In the genomic region with DNA sequence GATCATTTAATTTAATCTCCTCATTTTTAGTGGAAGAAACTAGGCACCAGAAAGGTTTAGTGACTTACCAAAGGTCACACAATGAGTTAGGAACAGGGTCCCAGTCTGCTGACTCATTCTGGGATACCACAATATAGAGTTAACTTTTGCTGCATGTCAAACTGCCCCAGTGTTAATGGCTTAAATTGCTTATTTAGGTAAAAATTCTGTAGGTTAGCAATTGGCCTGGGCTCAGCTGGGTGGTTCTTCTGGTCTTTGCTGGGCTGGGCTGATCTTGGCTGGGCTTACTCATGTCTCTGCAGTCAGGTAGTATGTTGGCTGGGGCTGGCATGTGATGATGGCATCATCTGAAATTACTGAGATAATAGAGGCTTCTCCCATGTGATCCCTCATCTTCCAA, we compare ENCODE assay signal across 15 cellular contexts.
DNase-seq lines count a peak whose midpoint lies in the region; ATAC-seq, FAIRE-seq and TF ChIP-seq lines count a peak whose summit lies in the region.
"Had no signal": no experiment of that assay in that cellular context is flagged by ENCODE, and none has a peak within 500 bp of the region (broad histone marks: within the 10 kb centered on the region; RNA-seq: fewer than 3 reads in every experiment).

No MANE protein-coding gene starts in this region.

- H3K27me3 ChIP-seq in astrocyte (ENCODE audit: insufficient read depth, low read length), result no peaks in the 10 kb centered on the region
- H3K27me3 ChIP-seq in CD4-positive, alpha-beta memory T cell (ENCODE audit: insufficient read depth, low read length), result no peaks in the 10 kb centered on the region

- no peak overlapping the region for H3K27ac ChIP-seq in HEK293 (ENCODE audit: extremely low read depth, low read depth, low read length)
- H3K27ac ChIP-seq in astrocyte (ENCODE audit: low read depth, low read length), result no peak overlapping the region
- no peak overlapping the region for H3K27ac ChIP-seq in CD4-positive, alpha-beta memory T cell (ENCODE audit: low read depth, low read length)
- H3K27ac ChIP-seq: HL-60 had no signal

- H3K9me3 Mint-ChIP-seq in activated CD8-positive, alpha-beta T cell treated with anti-CD3 and anti-CD28 coated beads for 36 hours, result peaks cover 28% of the 10 kb centered on the region
- peaks cover 3% of the 10 kb centered on the region for H3K9me3 Mint-ChIP-seq in activated CD8-positive, alpha-beta T cell treated with anti-CD3 and anti-CD28 coated beads, Interleukin-2, amount 10 ng/mL, durations not matched to agents 7 days and 5 days (ENCODE audit: insufficient read depth)
- peaks cover 11% of the 10 kb centered on the region for H3K9me3 Mint-ChIP-seq in astrocyte (ENCODE audit: unreplicated experiment)
- H3K9me3 Mint-ChIP-seq in CD4-positive, alpha-beta memory T cell, result peaks cover 3 to 26% (median 13%) of the 10 kb centered on the region in 8 donors

- no peaks in the 10 kb centered on the region for H4K20me1 ChIP-seq in astrocyte (ENCODE audit: insufficient read depth, low read length)

- CTCF ChIA-PET in activated CD8-positive, alpha-beta T cell treated with anti-CD3 and anti-CD28 coated beads for 36 hours (lab: Charles Lee), result interaction anchor here (1.1 kb wide), 1 partner anchor 121 kb away, joined by 3 read pairs; no protein-coding TSS in a partner anchor
- CTCF ChIA-PET in activated CD8-positive, alpha-beta T cell treated with anti-CD3 and anti-CD28 coated beads, Interleukin-2, amount 10 ng/mL, durations not matched to agents 7 days and 5 days (lab: Charles Lee), result no interaction called here
- CTCF ChIA-PET in HEK293 (lab: Yijun Ruan, JAX), result no interaction called here
- CTCF ChIA-PET in CD4-positive, alpha-beta memory T cell (lab: Charles Lee; ENCODE audit: partially characterized antibody), result no interaction called here

- intact Hi-C loops in activated CD8-positive, alpha-beta T cell treated with anti-CD3 and anti-CD28 coated beads for 36 hours (cut with micrococcal nuclease), result no loop called here
- intact Hi-C loops in CD4-positive, alpha-beta memory T cell (cut with micrococcal nuclease), result no loop called here

- no peaks in the 10 kb centered on the region for H3K36me3 ChIP-seq in HEK293 (ENCODE audit: control insufficient read depth in 2 of 2, insufficient read depth in 1 of 2, low read length in 2 of 2)
- H3K36me3 ChIP-seq in astrocyte (ENCODE audit: insufficient read depth, low read length), result no peaks in the 10 kb centered on the region
- no peaks in the 10 kb centered on the region for H3K36me3 ChIP-seq in CD4-positive, alpha-beta memory T cell (ENCODE audit: insufficient read depth, low read length)

- H3K4me3 Mint-ChIP-seq in activated CD8-positive, alpha-beta T cell treated with anti-CD3 and anti-CD28 coated beads for 36 hours, result no peak overlapping the region
- H3K4me3 Mint-ChIP-seq in activated CD8-positive, alpha-beta T cell treated with anti-CD3 and anti-CD28 coated beads, Interleukin-2, amount 10 ng/mL, durations not matched to agents 7 days and 5 days, result no peak overlapping the region
- no peak overlapping the region for H3K4me3 Mint-ChIP-seq in astrocyte (ENCODE audit: unreplicated experiment)
- H3K4me3 Mint-ChIP-seq in CD4-positive, alpha-beta memory T cell, result no peak overlapping the region
- H3K4me3 Mint-ChIP-seq: B cell; CD4-positive, alpha-beta T cell had no signal

- H3K4me3 ChIP-seq in HEK293 (ENCODE audit: low read depth, low read length), result no peak overlapping the region
- H3K4me3 ChIP-seq in astrocyte (ENCODE audit: insufficient read depth, low read depth, low read length), result no peak overlapping the region
- no peak overlapping the region for H3K4me3 ChIP-seq in CD4-positive, alpha-beta memory T cell (ENCODE audit: low read length in 2 of 2)

- peaks cover 3% of the 10 kb centered on the region; the same call in 1 of the 2 replicates for H3K9me3 ChIP-seq in HEK293 (ENCODE audit: control insufficient read depth, insufficient read depth, low read depth, low read length)
- peaks cover 4% of the 10 kb centered on the region for H3K9me3 ChIP-seq in astrocyte (ENCODE audit: insufficient read depth, low read depth, low read length)
- H3K9me3 ChIP-seq in CD4-positive, alpha-beta memory T cell (ENCODE audit: control insufficient read depth in 1 of 2, low read length in 2 of 2), result no peaks in the 10 kb centered on the region

- no peaks in the 10 kb centered on the region for H3K79me2 ChIP-seq in astrocyte (ENCODE audit: insufficient read depth, low read length)

- H3K4me1 ChIP-seq in HEK293 (ENCODE audit: control insufficient read depth, insufficient read depth, low read length), result no peaks in the 10 kb centered on the region
- peaks cover 10% of the 10 kb centered on the region for H3K4me1 ChIP-seq in astrocyte (ENCODE audit: insufficient read depth, low read length)
- H3K4me1 ChIP-seq in CD4-positive, alpha-beta memory T cell (ENCODE audit: insufficient read depth, low read length), result no peaks in the 10 kb centered on the region

- POLR2A ChIA-PET in activated CD8-positive, alpha-beta T cell treated with anti-CD3 and anti-CD28 coated beads for 36 hours (lab: Charles Lee), result no interaction called here
- POLR2A ChIA-PET in activated CD8-positive, alpha-beta T cell treated with anti-CD3 and anti-CD28 coated beads, Interleukin-2, amount 10 ng/mL, durations not matched to agents 7 days and 5 days (lab: Charles Lee), result no interaction called here
- POLR2A ChIA-PET in HEK293 (lab: Yijun Ruan, JAX), result no interaction called here
- POLR2A ChIA-PET in CD4-positive, alpha-beta memory T cell (lab: Charles Lee; ENCODE audit: partially characterized antibody), result no interaction called here

- no peak overlapping the region for H3K4me2 ChIP-seq in astrocyte (ENCODE audit: low read length)

- no peak overlapping the region for H3K9ac ChIP-seq in astrocyte (ENCODE audit: low read length)

- TF ChIP-seq CTCF in activated CD8-positive, alpha-beta T cell treated with anti-CD3 and anti-CD28 coated beads for 36 hours (IDR thresholded peaks at IDR 0.05), result no peak
- TF ChIP-seq CTCF in HEK293 (tag by site-specific recombination; IDR thresholded peaks at IDR 0.05), result no peak
- TF ChIP-seq CTCF in astrocyte (IDR thresholded peaks at IDR 0.05; ENCODE audit: insufficient read depth, low read depth, low read length), result no peak

- no peak overlapping the region for H3K27ac Mint-ChIP-seq in activated CD8-positive, alpha-beta T cell treated with anti-CD3 and anti-CD28 coated beads for 36 hours
- no peak overlapping the region for H3K27ac Mint-ChIP-seq in activated CD8-positive, alpha-beta T cell treated with anti-CD3 and anti-CD28 coated beads, Interleukin-2, amount 10 ng/mL, durations not matched to agents 7 days and 5 days
- peak overlapping the region; percentile 44 for H3K27ac Mint-ChIP-seq in astrocyte (ENCODE audit: unreplicated experiment)
- H3K27ac Mint-ChIP-seq in CD4-positive, alpha-beta memory T cell, result no peak overlapping the region
- H3K27ac Mint-ChIP-seq: B cell; CD4-positive, alpha-beta T cell had no signal

- H3K27me3 Mint-ChIP-seq in activated CD8-positive, alpha-beta T cell treated with anti-CD3 and anti-CD28 coated beads for 36 hours, result peaks cover 22% of the 10 kb centered on the region
- H3K27me3 Mint-ChIP-seq in activated CD8-positive, alpha-beta T cell treated with anti-CD3 and anti-CD28 coated beads, Interleukin-2, amount 10 ng/mL, durations not matched to agents 7 days and 5 days (ENCODE audit: low read depth), result peaks cover 7% of the 10 kb centered on the region
- no peaks in the 10 kb centered on the region for H3K27me3 Mint-ChIP-seq in astrocyte (ENCODE audit: low read depth, unreplicated experiment)
- H3K27me3 Mint-ChIP-seq in CD4-positive, alpha-beta memory T cell, result peaks cover 0 to 2% of the 10 kb centered on the region in 2 donors
- H3K27me3 Mint-ChIP-seq: B cell; CD4-positive, alpha-beta T cell had no signal

- peaks cover 25% of the 10 kb centered on the region for H3K4me1 Mint-ChIP-seq in activated CD8-positive, alpha-beta T cell treated with anti-CD3 and anti-CD28 coated beads for 36 hours (ENCODE audit: low read depth)
- H3K4me1 Mint-ChIP-seq in activated CD8-positive, alpha-beta T cell treated with anti-CD3 and anti-CD28 coated beads, Interleukin-2, amount 10 ng/mL, durations not matched to agents 7 days and 5 days (ENCODE audit: low read depth), result peaks cover 14% of the 10 kb centered on the region
- H3K4me1 Mint-ChIP-seq in astrocyte (ENCODE audit: low read depth, unreplicated experiment), result peaks cover 12% of the 10 kb centered on the region
- peaks cover 0 to 5% (median 0%) of the 10 kb centered on the region in 4 donors for H3K4me1 Mint-ChIP-seq in CD4-positive, alpha-beta memory T cell
- H3K4me1 Mint-ChIP-seq: B cell had no signal

- DNase-seq in activated CD8-positive, alpha-beta T cell treated with anti-CD3 and anti-CD28 coated beads for 36 hours, result peak; percentile 13
- no peak for DNase-seq in activated CD8-positive, alpha-beta T cell treated with anti-CD3 and anti-CD28 coated beads, Interleukin-2, amount 10 ng/mL, durations not matched to agents 7 days and 5 days
- DNase-seq in GM12891 (ENCODE audit: insufficient read length, low spot score) (no peak), astrocyte (ENCODE audit: low read depth) (no peak), globus pallidus (ENCODE audit: low spot score) (no peak)
- DNase-seq in CD4-positive, alpha-beta memory T cell, result no peak
- DNase-seq: C1 segment of cervical spinal cord; CD4-positive, alpha-beta T cell; DMS79 had no signal

- peaks cover 5% of the 10 kb centered on the region for H3K36me3 Mint-ChIP-seq in activated CD8-positive, alpha-beta T cell treated with anti-CD3 and anti-CD28 coated beads for 36 hours (ENCODE audit: low read depth)
- H3K36me3 Mint-ChIP-seq in activated CD8-positive, alpha-beta T cell treated with anti-CD3 and anti-CD28 coated beads, Interleukin-2, amount 10 ng/mL, durations not matched to agents 7 days and 5 days (ENCODE audit: low read depth), result no peaks in the 10 kb centered on the region
- no peaks in the 10 kb centered on the region for H3K36me3 Mint-ChIP-seq in astrocyte (ENCODE audit: low read depth, unreplicated experiment)
- no peaks in the 10 kb centered on the region for H3K36me3 Mint-ChIP-seq in CD4-positive, alpha-beta memory T cell

- no peak for ATAC-seq in activated CD8-positive, alpha-beta T cell treated with anti-CD3 and anti-CD28 coated beads for 36 hours
- ATAC-seq in activated CD8-positive, alpha-beta T cell treated with anti-CD3 and anti-CD28 coated beads, Interleukin-2, amount 10 ng/mL, durations not matched to agents 7 days and 5 days, result no peak
- ATAC-seq: HCT116 had no signal

- no peak for TF ChIP-seq POLR2A in GM12891 (IDR thresholded peaks at IDR 0.05; ENCODE audit: low read depth, low read length)

- FAIRE-seq in GM12891 (lab: Jason Lieb, UNC), result no peak
- no peak for FAIRE-seq in astrocyte (lab: Jason Lieb, UNC)
- FAIRE-seq: A204.1, H54 had no signal

- H2AFZ ChIP-seq in astrocyte (ENCODE audit: low read depth, low read length), result no peak overlapping the region

TF ChIP-seq in GM12891, 5 proteins besides CTCF, POLR2A, EP300 and RAD21 (continues in another document):
- no peak for TF ChIP-seq PAX5 (IDR thresholded peaks at IDR 0.05; ENCODE audit: insufficient read depth, low read length, severe bottlenecking)
- TF ChIP-seq POU2F2 (IDR thresholded peaks at IDR 0.05; ENCODE audit: low read depth, low read length), result 0 out of 2 replicates have a peak, but pooled peaks have one; percentile 41
